In the genomic region with DNA sequence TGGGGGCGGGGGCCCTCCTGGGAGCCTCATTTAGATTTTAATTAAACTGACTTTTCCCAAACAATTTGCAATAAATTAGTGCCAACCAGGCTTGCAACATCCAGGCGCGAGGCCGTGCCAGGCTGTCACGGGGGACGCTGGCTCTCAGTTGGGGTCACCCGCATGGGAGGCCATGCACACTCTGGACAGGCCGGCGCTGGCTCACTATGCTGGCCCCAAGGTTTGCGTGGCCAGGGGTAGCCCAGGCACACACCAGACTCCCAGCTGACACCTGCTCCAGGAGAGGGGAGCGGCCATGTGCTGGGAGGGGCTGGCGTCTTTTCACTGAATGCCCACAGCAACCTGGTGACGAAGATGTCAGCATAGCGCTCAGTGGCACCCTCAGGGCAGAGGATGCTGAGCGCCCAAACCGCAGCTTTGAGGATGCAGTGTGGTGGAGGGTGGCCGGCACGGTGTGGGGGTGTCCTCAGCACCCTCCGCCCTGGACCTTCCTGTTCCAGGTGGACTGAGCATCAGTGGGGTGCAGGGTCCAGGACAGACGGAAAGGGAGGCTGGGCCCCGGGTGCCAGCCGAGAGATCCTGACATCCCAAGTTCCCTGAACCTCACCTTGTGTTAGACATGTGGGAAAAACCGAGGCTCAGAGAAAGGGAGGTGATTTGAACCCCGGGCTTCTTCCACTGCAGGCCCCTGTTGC, we compare ENCODE assay signal across 1 cellular context.
TF ChIP-seq lines count a peak whose summit lies in the region.

No MANE protein-coding gene starts in this region.

TF ChIP-seq in H1, 55 proteins besides CTCF, POLR2A, EP300 and RAD21:
- TF ChIP-seq, protein P1, sequence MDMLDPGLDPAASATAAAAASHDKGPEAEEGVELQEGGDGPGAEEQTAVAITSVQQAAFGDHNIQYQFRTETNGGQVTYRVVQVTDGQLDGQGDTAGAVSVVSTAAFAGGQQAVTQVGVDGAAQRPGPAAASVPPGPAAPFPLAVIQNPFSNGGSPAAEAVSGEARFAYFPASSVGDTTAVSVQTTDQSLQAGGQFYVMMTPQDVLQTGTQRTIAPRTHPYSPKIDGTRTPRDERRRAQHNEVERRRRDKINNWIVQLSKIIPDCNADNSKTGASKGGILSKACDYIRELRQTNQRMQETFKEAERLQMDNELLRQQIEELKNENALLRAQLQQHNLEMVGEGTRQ (IDR thresholded peaks at IDR 0.05; ENCODE audit: low read length) = no peak
- TF ChIP-seq JUN (IDR thresholded peaks at IDR 0.05; ENCODE audit: low read depth, low read length) = no peak
- no peak for TF ChIP-seq RXRA (IDR thresholded peaks at IDR 0.05; ENCODE audit: insufficient read depth, low read depth, low read length)
- TF ChIP-seq, protein P2, sequence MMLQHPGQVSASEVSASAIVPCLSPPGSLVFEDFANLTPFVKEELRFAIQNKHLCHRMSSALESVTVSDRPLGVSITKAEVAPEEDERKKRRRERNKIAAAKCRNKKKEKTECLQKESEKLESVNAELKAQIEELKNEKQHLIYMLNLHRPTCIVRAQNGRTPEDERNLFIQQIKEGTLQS (IDR thresholded peaks at IDR 0.05; ENCODE audit: insufficient read depth, low read depth, low read length) = no peak
- TF ChIP-seq HDAC2 (IDR thresholded peaks at IDR 0.05; ENCODE audit: borderline replicate concordance in 1 of 2, low read depth in 2 of 2, low read length in 2 of 2) = no peak
- TF ChIP-seq EGR1 (IDR thresholded peaks at IDR 0.05; ENCODE audit: borderline replicate concordance, low read depth, low read length) = no peak
- TF ChIP-seq NANOG (IDR thresholded peaks at IDR 0.05; ENCODE audit: insufficient read depth, low read depth, low read length, poor library complexity, severe bottlenecking) = no peak
- TF ChIP-seq BRCA1 (IDR thresholded peaks at IDR 0.05; ENCODE audit: low read depth, low read length) = no peak
- no peak for TF ChIP-seq SRF (IDR thresholded peaks at IDR 0.05; ENCODE audit: low read depth, low read length)
- no peak for TF ChIP-seq TEAD4 (IDR thresholded peaks at IDR 0.05; ENCODE audit: low read depth, low read length)
- TF ChIP-seq ASH2L (IDR thresholded peaks at IDR 0.05; ENCODE audit: low read length) = no peak
TF ChIP-seq in H1: peak in this region for 0.
